In the genomic region with DNA sequence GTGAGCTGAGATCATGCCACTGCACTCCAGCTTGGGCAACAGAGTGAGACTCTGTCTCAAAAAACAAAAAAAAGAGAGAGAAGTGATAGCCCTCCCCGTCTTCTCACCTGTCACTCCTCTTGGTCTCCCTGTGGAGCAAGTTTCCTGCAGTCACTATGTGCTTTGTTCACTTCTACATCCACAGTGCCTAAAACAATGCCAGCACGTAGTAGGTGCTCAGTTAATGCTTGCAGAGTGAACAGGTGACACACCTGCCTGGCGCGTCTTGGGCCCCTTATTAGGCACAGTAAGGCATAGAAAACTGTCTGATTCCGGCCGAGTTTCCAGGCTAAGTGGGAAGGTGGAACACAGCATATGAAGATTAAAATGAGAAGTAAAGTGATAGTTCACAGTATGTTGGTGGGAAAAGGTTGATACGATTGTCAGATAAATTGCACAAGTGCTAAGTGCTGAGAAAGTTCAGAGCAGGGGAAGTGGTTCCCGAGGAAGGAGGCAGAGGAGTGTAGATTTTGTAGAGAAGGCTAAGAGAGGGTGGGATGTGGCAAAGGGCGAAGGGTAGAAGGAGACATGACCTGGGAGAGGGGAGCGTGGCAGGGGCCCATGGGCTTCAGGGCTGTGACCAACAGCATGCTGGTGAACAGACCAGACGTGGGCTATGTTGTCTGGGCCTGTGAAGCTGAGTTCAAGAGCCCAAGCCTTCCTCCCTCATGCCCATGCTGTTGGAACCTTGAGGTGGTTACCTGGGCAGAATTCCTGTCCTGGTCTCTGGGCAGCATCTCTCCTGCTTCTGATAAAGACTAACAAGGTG, we compare ENCODE assay signal across 14 cellular contexts. TPM values are rescaled to one million over a fixed set of nuclear protein-coding genes. Genes with fewer than 3 reads are reported as not detected.
DNase-seq lines count a peak whose midpoint lies in the region; ATAC-seq, FAIRE-seq and TF ChIP-seq lines count a peak whose summit lies in the region.
"Had no signal": no experiment of that assay in that cellular context is flagged by ENCODE, and none has a peak within 500 bp of the region (broad histone marks: within the 10 kb centered on the region; RNA-seq: fewer than 3 reads in every experiment).

No MANE protein-coding gene starts in this region.

- no peak overlapping the region for H3K9ac ChIP-seq in endothelial cell of umbilical vein (replicated peaks; ENCODE audit: extremely low read depth, insufficient read depth, low read length)
- H3K9ac ChIP-seq: KMS-11 had no signal

- H3K4me1 Mint-ChIP-seq in Calu3 (ENCODE audit: low read depth, unreplicated experiment), result peaks cover 85% of the 10 kb centered on the region

- H3K27ac ChIP-seq in left ventricle myocardium inferior (replicated peaks), result peak overlapping the region; percentile 78
- H3K27ac ChIP-seq in RWPE1, result peak overlapping the region; percentile 80
- peak overlapping the region; percentile 1 for H3K27ac ChIP-seq in endothelial cell of umbilical vein (ENCODE audit: insufficient read depth, low read depth, low read length)
- H3K27ac ChIP-seq: KMS-11 had no signal

- H3K4me3 ChIP-seq in left ventricle myocardium inferior (no peak overlapping the region), endothelial cell of umbilical vein (replicated peaks in 1 of 3; ENCODE audit: insufficient read depth in 1 of 3, low read depth in 1 of 3, low read length in 3 of 3) (no peak overlapping the region)

- H3K9me1 ChIP-seq in endothelial cell of umbilical vein (replicated peaks; ENCODE audit: control insufficient read depth, extremely low read depth, insufficient read depth, low read length), result no peaks in the 10 kb centered on the region

- DNase-seq in left ventricle myocardium inferior, result no peak
- DNase-seq in left cardiac atrium, result no peak
- no peak for DNase-seq in RWPE1 (ENCODE audit: low spot score)
- DNase-seq in endothelial cell of umbilical vein (ENCODE audit: low read depth, low spot score), result no peak
- DNase-seq in HPDE6-E6E7 (ENCODE audit: extremely low spot score), result no peak
- DNase-seq in Calu3, result no peak
- DNase-seq: BE2C, mesenchymal stem cell, NCI-H2171, PC-3 had no signal

- no peak overlapping the region for H3K4me2 ChIP-seq in endothelial cell of umbilical vein (ENCODE audit: insufficient read depth, low read length)
- H3K4me2 ChIP-seq: KMS-11 had no signal

- H3K9me3 ChIP-seq in left ventricle myocardium inferior (replicated peaks), result no peaks in the 10 kb centered on the region
- H3K9me3 ChIP-seq in endothelial cell of umbilical vein (replicated peaks; ENCODE audit: control insufficient read depth, insufficient read depth, low read length), result no peaks in the 10 kb centered on the region
- H3K9me3 ChIP-seq: BE2C had no signal

- H3K4me1 ChIP-seq in left ventricle myocardium inferior, result peaks cover 100% of the 10 kb centered on the region
- H3K4me1 ChIP-seq in endothelial cell of umbilical vein (ENCODE audit: control insufficient read depth, extremely low read depth, insufficient read depth, low read length), result peaks cover 93% of the 10 kb centered on the region

- no peak overlapping the region for H3K27ac Mint-ChIP-seq in Calu3 (ENCODE audit: unreplicated experiment)

- H4K20me1 ChIP-seq in endothelial cell of umbilical vein (replicated peaks; ENCODE audit: control insufficient read depth, extremely low read depth, insufficient read depth, low read length), result no peaks in the 10 kb centered on the region

- no peak for TF ChIP-seq POLR2A in endothelial cell of umbilical vein (IDR thresholded peaks at IDR 0.05; ENCODE audit: low read depth, low read length)

- dilution Hi-C loops in endothelial cell of umbilical vein (cut with MboI; ENCODE audit: extremely low pct_ligation_motif_present, low sequenced_read_pairs), result no loop called here

- TF ChIP-seq CTCF in left ventricle myocardium inferior (IDR thresholded peaks at IDR 0.05; ENCODE audit: borderline replicate concordance) (no peak), RWPE1 (conservative IDR thresholded peaks at IDR 0.05; ENCODE audit: low read depth) (no peak), endothelial cell of umbilical vein (IDR thresholded peaks at IDR 0.05; ENCODE audit: extremely low read depth in 1 of 2, insufficient read depth in 1 of 2, low read depth in 1 of 2, low read length in 2 of 2) (no peak), Calu3 (IDR thresholded peaks at IDR 0.05; ENCODE audit: unreplicated experiment) (no peak)

- no TSS peak for BruUV-seq in endothelial cell of umbilical vein (replicated peaks; lab: Mats Ljungman, UMichigan)
- BruUV-seq in Calu3 (replicated peaks; lab: Mats Ljungman, UMichigan), result no TSS peak

- no peaks in the 10 kb centered on the region for H3K27me3 Mint-ChIP-seq in Calu3 (ENCODE audit: unreplicated experiment)

- H3K4me3 Mint-ChIP-seq in Calu3 (ENCODE audit: low read depth, unreplicated experiment), result no peak overlapping the region

- ATAC-seq in left cardiac atrium (no peak), HG02588 (IDR thresholded peaks at IDR 0.05; ENCODE audit: unreplicated experiment) (no peak), GM19035 (IDR thresholded peaks at IDR 0.05; ENCODE audit: unreplicated experiment) (no peak)
- ATAC-seq: PC-3 had no signal

- intact Hi-C loops in left ventricle myocardium inferior (cut with micrococcal nuclease), result no loop called here
- intact Hi-C loops in left cardiac atrium (cut with DNase I), result no loop called here
- intact Hi-C loops in endothelial cell of umbilical vein (cut with micrococcal nuclease), result no loop called here
- intact Hi-C loops in Calu3 (cut with micrococcal nuclease; ENCODE audit: unreplicated experiment), result no loop called here

- POLR2A ChIA-PET in RWPE1 (lab: Yijun Ruan, JAX; ENCODE audit: low non-redundant PET), result no interaction called here
- POLR2A ChIA-PET in endothelial cell of umbilical vein (lab: Charles Lee), result no interaction called here

- H3K36me3 Mint-ChIP-seq in Calu3 (ENCODE audit: insufficient read depth, unreplicated experiment), result peaks cover 5% of the 10 kb centered on the region

- no peak overlapping the region for H2AFZ ChIP-seq in endothelial cell of umbilical vein (ENCODE audit: low read depth, low read length)

- no peak for FAIRE-seq in endothelial cell of umbilical vein (lab: Jason Lieb, UNC)
- FAIRE-seq: G401.6 had no signal

- H3K36me3 ChIP-seq in left ventricle myocardium inferior, result no peaks in the 10 kb centered on the region
- H3K36me3 ChIP-seq in endothelial cell of umbilical vein (ENCODE audit: control insufficient read depth in 2 of 2, extremely low read depth in 1 of 2, insufficient read depth in 2 of 2, low read length in 2 of 2), result no peaks in the 10 kb centered on the region
- H3K36me3 ChIP-seq: BE2C had no signal

- no peaks in the 10 kb centered on the region for H3K9me3 Mint-ChIP-seq in Calu3 (ENCODE audit: low read depth, unreplicated experiment)

- H3K27me3 ChIP-seq in left ventricle myocardium inferior (ENCODE audit: low read depth) (no peaks in the 10 kb centered on the region), endothelial cell of umbilical vein (ENCODE audit: control insufficient read depth in 2 of 2, insufficient read depth in 2 of 2, low read length in 2 of 2) (no peaks in the 10 kb centered on the region)
- H3K27me3 ChIP-seq: BE2C had no signal

- CTCF ChIA-PET in RWPE1 (lab: Yijun Ruan, JAX), result no interaction called here
- CTCF ChIA-PET in endothelial cell of umbilical vein (lab: Charles Lee), result no interaction called here
- CTCF ChIA-PET in Calu3 (lab: Charles Lee), result no interaction called here

- peaks cover 92% of the 10 kb centered on the region for H3K79me2 ChIP-seq in endothelial cell of umbilical vein (ENCODE audit: control insufficient read depth, insufficient read depth, low read length)

TF ChIP-seq in endothelial cell of umbilical vein, 7 proteins besides CTCF, POLR2A, EP300 and RAD21:
- TF ChIP-seq POLR2AphosphoS5 (IDR thresholded peaks at IDR 0.05; ENCODE audit: insufficient read depth, low read depth, low read length) (no peak), MYC (IDR thresholded peaks at IDR 0.05; ENCODE audit: low read depth, low read length) (no peak), GATA2 (IDR thresholded peaks at IDR 0.05; ENCODE audit: insufficient read depth, insufficient read length, low read depth, low read length) (no peak), FOS (IDR thresholded peaks at IDR 0.05; ENCODE audit: borderline replicate concordance, insufficient read depth, low read length) (no peak), EZH2 (IDR thresholded peaks at IDR 0.05; ENCODE audit: borderline replicate concordance, low read depth, low read length, severe bottlenecking) (no peak), MAX (IDR thresholded peaks at IDR 0.05; ENCODE audit: insufficient read depth, insufficient read length) (no peak), JUN (IDR thresholded peaks at IDR 0.05; ENCODE audit: borderline replicate concordance, insufficient read depth, insufficient read length, low read depth) (no peak)

RNA-seq across cellular contexts. Expression of gene BCR, which starts 41.9 kb away (rescaled TPM):
- total RNA-seq in left ventricle myocardium inferior (26.7 TPM), left cardiac atrium (10 to 100 TPM; 28.0 to 47.1 TPM), endothelial cell of umbilical vein (129 and 131 TPM in 2 replicates), Calu3 (2022) (83.6 and 91.0 TPM in 2 replicates)
- polyA plus RNA-seq in endothelial cell of umbilical vein, result 105 and 141 TPM in 2 replicates
- polyA plus RNA-seq in endothelial cell of umbilical vein (2011; cell fraction: cytosol; rRNA removed), result 167 and 188 TPM in 2 replicates
- 209 and 215 TPM in 2 replicates for polyA plus RNA-seq in endothelial cell of umbilical vein (2011; cell fraction: nucleus; rRNA removed)
- polyA plus RNA-seq in endothelial cell of umbilical vein (2012), result 113 and 163 TPM in 2 replicates
- 216 and 282 TPM in 2 replicates for polyA minus RNA-seq in endothelial cell of umbilical vein
- polyA minus RNA-seq in endothelial cell of umbilical vein (2011; cell fraction: cytosol; rRNA and poly(A)+ RNA removed), result 26.9 TPM
- 113 and 114 TPM in 2 replicates for polyA minus RNA-seq in endothelial cell of umbilical vein (2011; cell fraction: nucleus; rRNA and poly(A)+ RNA removed)

Comparison
In these comparisons a context has a peak if more than half of its experiments do, and no peak if none do; other contexts are left out.
1. H3K27ac ChIP-seq: peak in every context shown above with its lines; median percentile 80 in RWPE1; 78 in left ventricle myocardium inferior; 1 in endothelial cell of umbilical vein.